In the genomic region with DNA sequence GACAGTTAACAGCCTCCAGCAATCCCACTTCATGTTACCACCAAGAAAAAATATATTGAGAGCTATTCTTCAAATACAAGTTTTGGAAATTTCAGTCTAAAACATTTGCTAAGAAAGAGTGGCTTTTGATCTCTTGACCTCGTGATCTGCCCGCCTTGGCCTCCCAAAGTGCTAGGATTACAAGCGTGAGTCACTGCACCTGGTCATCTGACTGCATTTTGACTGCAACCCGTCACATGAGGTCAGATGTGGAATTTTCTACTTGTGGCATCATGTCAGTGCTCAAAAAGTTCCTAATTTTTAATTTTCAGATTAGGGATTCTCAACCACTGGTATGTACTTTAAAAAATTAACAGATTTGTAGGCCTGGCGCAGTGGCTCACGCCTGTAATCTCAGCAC, we compare ENCODE assay signal across 20 cellular contexts.
"Had no signal": no experiment of that assay in that cellular context is flagged by ENCODE, and none has a peak within 500 bp of the region (broad histone marks: within the 10 kb centered on the region; RNA-seq: fewer than 3 reads in every experiment).

No MANE protein-coding gene starts in this region.

- H3K9ac ChIP-seq: KMS-11, SK-N-SH had no signal

- DNase-seq: IMR-90, Kasumi-1, NCI-H1092, NCI-H1105 treated with DMSO at 0.1 percent for 48 hours, NCI-H1417 treated with DMSO at 0.1 percent for 48 hours, NCI-H146, NCI-H1694 treated with DMSO at 0.1 percent for 48 hours, NCI-H1930, NCI-H2081, NCI-H2107, NCI-H2227 treated with DMSO at 0.1 percent for 48 hours, NCI-H524, NCI-H526 treated with DMSO at 0.1 percent for 48 hours, NCI-H748 treated with DMSO at 0.1 percent for 48 hours, Right ventricle myocardium superior, RPMI8226, SIG-M5, SK-N-SH had no signal

- FAIRE-seq: RCC 7860 had no signal

- H3K9me3 ChIP-seq: SK-N-SH had no signal

- H3K27ac ChIP-seq: KMS-11 had no signal

- H3K4me2 ChIP-seq: KMS-11, SK-N-SH had no signal
